In the genomic region with DNA sequence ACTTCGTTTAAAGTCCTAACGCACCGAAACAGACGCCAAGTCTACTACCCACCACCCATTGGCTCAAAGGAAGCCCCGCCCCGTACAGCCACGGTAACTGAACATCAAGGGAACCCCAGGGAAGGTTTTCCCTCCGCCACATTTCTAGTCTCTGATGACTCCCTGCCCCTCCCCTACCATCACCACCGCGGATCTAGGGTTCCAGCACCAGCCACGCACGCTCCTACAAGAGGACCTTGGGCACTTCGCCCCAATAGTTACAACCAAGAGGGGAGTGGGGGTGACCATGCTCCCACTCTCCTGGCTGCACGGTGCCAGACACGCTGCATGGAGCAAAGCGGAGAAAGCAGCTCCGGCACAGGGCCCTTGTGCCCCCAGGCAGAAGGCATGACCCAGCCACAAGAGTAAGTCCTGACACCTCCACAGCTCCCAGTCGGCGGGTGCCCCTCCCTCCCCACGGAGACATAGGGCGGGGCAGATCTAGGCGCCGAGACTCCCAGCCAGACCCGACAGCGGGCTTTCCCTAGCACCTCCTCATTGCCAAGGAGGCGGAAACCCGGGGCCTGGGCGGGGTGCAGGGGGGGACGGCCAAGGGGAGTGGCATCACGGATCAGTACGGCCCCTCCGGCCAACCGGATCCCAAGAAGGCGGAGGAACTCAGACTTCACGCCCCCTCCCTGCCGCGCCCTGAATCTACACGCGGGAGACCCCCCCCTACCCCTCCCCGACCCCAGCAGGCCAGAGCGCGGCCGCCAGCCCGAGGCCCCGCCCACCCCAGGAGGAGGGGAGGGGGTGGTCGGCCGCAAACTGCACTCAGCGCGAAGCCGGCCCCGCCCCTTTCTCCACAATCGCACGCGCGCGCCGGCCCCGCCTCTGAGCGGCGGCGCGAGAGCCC, we compare ENCODE assay signal across 8 cellular contexts. TPM values are rescaled to one million over a fixed set of nuclear protein-coding genes. Genes with fewer than 3 reads are reported as not detected.
A peak's percentile ranks its signal among the peaks of the same experiment; 100 is the strongest.
DNase-seq lines count a peak whose midpoint lies in the region; ATAC-seq and TF ChIP-seq lines count a peak whose summit lies in the region.

No MANE protein-coding gene starts in this region.

- H3K9me3 Mint-ChIP-seq in activated CD4-positive, alpha-beta T cell treated with anti-CD3 and anti-CD28 coated beads for 36 hours (ENCODE audit: low read depth), result no peaks in the 10 kb centered on the region

- TF ChIP-seq CTCF in choroid plexus epithelial cell (conservative IDR thresholded peaks at IDR 0.05; ENCODE audit: low read depth, low read length), result no peak

- peak; percentile 93 for DNase-seq in A172 (ENCODE audit: low spot score)
- DNase-seq in NCI-H524 (lab: John Stamatoyannopoulos, UW), result peak; percentile 96 to 98
- DNase-seq in activated CD4-positive, alpha-beta T cell treated with anti-CD3 and anti-CD28 coated beads for 36 hours, result peak; percentile 99
- DNase-seq in choroid plexus epithelial cell (ENCODE audit: low read depth), result peak; percentile 99
- peak; percentile 96 for DNase-seq in stimulated activated CD4-positive, alpha-beta T cell treated with anti-CD3 and anti-CD28 coated beads, Interleukin-15, amount 100 ng/mL, for 48 hours (ENCODE audit: low read depth in 2 of 2)

- H3K36me3 Mint-ChIP-seq in activated CD4-positive, alpha-beta T cell treated with anti-CD3 and anti-CD28 coated beads for 36 hours (ENCODE audit: low read depth), result peaks cover 11% of the 10 kb centered on the region

- H3K4me1 Mint-ChIP-seq in activated CD4-positive, alpha-beta T cell treated with anti-CD3 and anti-CD28 coated beads for 36 hours, result peaks cover 40% of the 10 kb centered on the region

- H3K4me3 Mint-ChIP-seq in activated CD4-positive, alpha-beta T cell treated with anti-CD3 and anti-CD28 coated beads for 36 hours, result peak overlapping the region; percentile 99

- POLR2A ChIA-PET in activated CD4-positive, alpha-beta T cell treated with anti-CD3 and anti-CD28 coated beads for 36 hours (lab: Charles Lee), result interaction anchor here (0.5 to 7.3 kb wide), 8 partner anchors 9 to 288 kb away, joined by 3 to 83 read pairs (median 6); partner anchors contain the start of genes IMP3, MAN2C1, SNUPN and SNX33

- H3K27me3 ChIP-seq in layer of hippocampus (ENCODE audit: control insufficient read depth, insufficient read depth, low read length), result no peaks in the 10 kb centered on the region

- CTCF ChIA-PET in activated CD4-positive, alpha-beta T cell treated with anti-CD3 and anti-CD28 coated beads for 36 hours (lab: Charles Lee), result interaction anchor here (0.6 to 2.7 kb wide), 3 partner anchors 46 to 967 kb away, joined by 3 to 12 read pairs (median 3); partner anchors contain the start of gene MAN2C1

- H3K4me3 ChIP-seq in choroid plexus epithelial cell (ENCODE audit: low read depth, low read length), result peak overlapping the region; percentile 100

- intact Hi-C loops in activated CD4-positive, alpha-beta T cell treated with anti-CD3 and anti-CD28 coated beads for 36 hours (cut with DNase I, micrococcal nuclease), result loop anchor here (1.0 to 10.0 kb wide), 21 partner anchors 43 to 1818 kb away; partner anchors contain the start of genes PPCDC (in 2 of the 2), PTPN9 (in 2 of the 2), C15orf39 (in 1 of the 2) and COMMD4 (in 1 of the 2)

- ATAC-seq in GM18909 (IDR thresholded peaks at IDR 0.05; ENCODE audit: poor library complexity, unreplicated experiment), result peak; percentile 25
- peak; percentile 25 for ATAC-seq in HG03432 (IDR thresholded peaks at IDR 0.05; ENCODE audit: unreplicated experiment)
- ATAC-seq in activated CD4-positive, alpha-beta T cell treated with anti-CD3 and anti-CD28 coated beads for 36 hours, result peak; percentile 34

- H3K27ac Mint-ChIP-seq in activated CD4-positive, alpha-beta T cell treated with anti-CD3 and anti-CD28 coated beads for 36 hours, result peak overlapping the region; percentile 91

- no peaks in the 10 kb centered on the region for H3K27me3 Mint-ChIP-seq in activated CD4-positive, alpha-beta T cell treated with anti-CD3 and anti-CD28 coated beads for 36 hours

- peak overlapping the region; percentile 98 for H3K27ac ChIP-seq in layer of hippocampus (ENCODE audit: low read depth, low read length)

RNA-seq across cellular contexts. Expression of gene SIN3A, which starts 0.9 kb away (rescaled TPM):
- 12.8 and 19.2 TPM in 2 replicates for total RNA-seq in A172 (2014; rRNA removed; shearing (Covaris generic))
- 10 to 100 TPM; 87.4 to 92.0 TPM for total RNA-seq in activated CD4-positive, alpha-beta T cell treated with anti-CD3 and anti-CD28 coated beads for 36 hours

Comparison
In these comparisons a context has a peak if more than half of its experiments do, and no peak if none do; other contexts are left out.
1. Peak in every context shown above with its lines: DNase-seq, ATAC-seq, H3K4me3 ChIP-seq and H3K27ac ChIP-seq.